In genomic region chr4:186760576-186760975, GRCh38 we compare ENCODE assay signal across 14 cellular contexts. TPM values are rescaled to one million over a fixed set of nuclear protein-coding genes. Genes with fewer than 3 reads are reported as not detected.
DNase-seq lines count a peak whose midpoint lies in the region; ATAC-seq and TF ChIP-seq lines count a peak whose summit lies in the region.
"Had no signal": no experiment of that assay in that cellular context is flagged by ENCODE, and none has a peak within 500 bp of the region (broad histone marks: within the 10 kb centered on the region; RNA-seq: fewer than 3 reads in every experiment).

No MANE protein-coding gene starts in this region.

- H3K4me3 ChIP-seq in OCI-LY1 (ENCODE audit: low read depth, low read length, poor library complexity, severe bottlenecking): no peak overlapping the region
- no peak overlapping the region for H3K4me3 ChIP-seq in choroid plexus epithelial cell (ENCODE audit: low read depth, low read length)
- no peak overlapping the region for H3K4me3 ChIP-seq in mesenchymal stem cell (ENCODE audit: insufficient read depth in 1 of 2, low read depth in 1 of 2, low read length in 2 of 2)
- H3K4me3 ChIP-seq: heart left ventricle had no signal

- no peaks in the 10 kb centered on the region for H3K36me3 Mint-ChIP-seq in T-helper 2 cell treated with Interferon-gamma antibody and Interleukin-4, amounts not matched to agents 5 μg/mL and 100 μg/mL, for 36 hours (ENCODE audit: low read depth)

- H2BK15ac ChIP-seq in mesenchymal stem cell (ENCODE audit: low read depth, poor library complexity, severe bottlenecking): no peak overlapping the region

- no peak overlapping the region for H3K14ac ChIP-seq in mesenchymal stem cell (ENCODE audit: low read length in 2 of 2)

- H3K23ac ChIP-seq in mesenchymal stem cell (ENCODE audit: low read length in 2 of 2): no peak overlapping the region

- no peaks in the 10 kb centered on the region for H3K27me3 Mint-ChIP-seq in T-helper 2 cell treated with Interferon-gamma antibody and Interleukin-4, amounts not matched to agents 5 μg/mL and 100 μg/mL, for 36 hours (ENCODE audit: low read depth)

- ATAC-seq in GM18858 (IDR thresholded peaks at IDR 0.05; ENCODE audit: unreplicated experiment): no peak
- ATAC-seq in HG02973 (IDR thresholded peaks at IDR 0.05; ENCODE audit: unreplicated experiment): no peak
- ATAC-seq: heart left ventricle had no signal

- no peak overlapping the region for H3K4me3 Mint-ChIP-seq in T-helper 2 cell treated with Interferon-gamma antibody and Interleukin-4, amounts not matched to agents 5 μg/mL and 100 μg/mL, for 36 hours

- H3K4me1 ChIP-seq in OCI-LY1 (ENCODE audit: insufficient read depth, low read length, severe bottlenecking) (peaks cover 59% of the 10 kb centered on the region), mesenchymal stem cell (ENCODE audit: control insufficient read depth, insufficient read depth, low read depth, low read length) (peaks cover 11% of the 10 kb centered on the region)
- H3K4me1 ChIP-seq: heart left ventricle had no signal

- no peaks in the 10 kb centered on the region for H3F3A ChIP-seq in OCI-LY1 (ENCODE audit: insufficient read depth, low read length)

- H3K27ac ChIP-seq in OCI-LY1 (ENCODE audit: low read depth, low read length, poor library complexity, severe bottlenecking): peak overlapping the region; percentile 54
- H3K27ac ChIP-seq in mesenchymal stem cell (ENCODE audit: low read length, poor library complexity, severe bottlenecking): no peak overlapping the region
- H3K27ac ChIP-seq: C4-2B, heart left ventricle had no signal

- no peak overlapping the region for H2BK5ac ChIP-seq in mesenchymal stem cell (ENCODE audit: low read depth, low read length, poor library complexity, severe bottlenecking)

- no peak overlapping the region for H4K8ac ChIP-seq in mesenchymal stem cell (ENCODE audit: low read length)

- in situ Hi-C loops in Caki2 (cut with HindIII; ENCODE audit: low pct_unique_long_range_greater_than_20kb, low sequenced_read_pairs): no loop called here

- H2AK5ac ChIP-seq in mesenchymal stem cell (ENCODE audit: low read length, severe bottlenecking): no peak overlapping the region

- 76% methylated on average over 6 of the region's 6 CpGs for WGBS in mesenchymal stem cell

- H3K36me3 ChIP-seq in OCI-LY1 (ENCODE audit: insufficient read depth, low read length) (no peaks in the 10 kb centered on the region), mesenchymal stem cell (ENCODE audit: control insufficient read depth in 1 of 2, insufficient read depth in 2 of 2, low read depth in 1 of 2, low read length in 2 of 2) (no peaks in the 10 kb centered on the region)
- H3K36me3 ChIP-seq: heart left ventricle had no signal

- TF ChIP-seq CTCF in OCI-LY1 (IDR thresholded peaks at IDR 0.05; ENCODE audit: low read length): no peak
- TF ChIP-seq CTCF in choroid plexus epithelial cell (conservative IDR thresholded peaks at IDR 0.05; ENCODE audit: low read depth, low read length): no peak

- H2BK120ac ChIP-seq in mesenchymal stem cell (ENCODE audit: low read depth, low read length): no peak overlapping the region

- H3K4me1 Mint-ChIP-seq in T-helper 2 cell treated with Interferon-gamma antibody and Interleukin-4, amounts not matched to agents 5 μg/mL and 100 μg/mL, for 36 hours (ENCODE audit: low read depth): no peaks in the 10 kb centered on the region

- H2BK12ac ChIP-seq in mesenchymal stem cell (ENCODE audit: low read length in 2 of 2): no peak overlapping the region

- H2AFZ ChIP-seq in OCI-LY1 (ENCODE audit: low read length) (no peak overlapping the region), mesenchymal stem cell (ENCODE audit: low read depth, low read length) (no peak overlapping the region)

- H3K18ac ChIP-seq in mesenchymal stem cell (ENCODE audit: low read depth in 1 of 2, low read length in 2 of 2): no peak overlapping the region

- H4K20me1 ChIP-seq in OCI-LY1 (ENCODE audit: insufficient read depth, low read length): no peaks in the 10 kb centered on the region

- H4K91ac ChIP-seq in mesenchymal stem cell (ENCODE audit: low read length): no peak overlapping the region

- H3K79me1 ChIP-seq in mesenchymal stem cell (replicated peaks; ENCODE audit: low read length, poor library complexity, severe bottlenecking): no peaks in the 10 kb centered on the region

- no peak overlapping the region for H3K27ac Mint-ChIP-seq in T-helper 2 cell treated with Interferon-gamma antibody and Interleukin-4, amounts not matched to agents 5 μg/mL and 100 μg/mL, for 36 hours

- DNase-seq in Caki2 (ENCODE audit: low read depth) (peak; percentile 95), choroid plexus epithelial cell (ENCODE audit: low read depth) (peak; percentile 70), mesenchymal stem cell (peak; percentile 77), DMS53 treated with DMSO at 0.1 percent for 48 hours (lab: John Stamatoyannopoulos, UW; ENCODE audit: unreplicated experiment) (no peak)
- no peak for DNase-seq in T-helper 2 cell treated with Interferon-gamma antibody and Interleukin-4, amounts not matched to agents 5 μg/mL and 100 μg/mL, for 36 hours (ENCODE audit: low spot score)
- DNase-seq: activated CD4-positive, alpha-beta T cell treated with anti-CD3 and anti-CD28 coated beads, Interleukin-2, amount 50 U/mL, for 4 hours; aorta; heart left ventricle; NCI-H2029 treated with DMSO at 0.1 percent for 48 hours; SHP77 treated with DMSO at 0.1 percent for 48 hours had no signal

- H3K9me3 Mint-ChIP-seq in T-helper 2 cell treated with Interferon-gamma antibody and Interleukin-4, amounts not matched to agents 5 μg/mL and 100 μg/mL, for 36 hours: peaks cover 34% of the 10 kb centered on the region

- H3K9me3 ChIP-seq in OCI-LY1 (ENCODE audit: low read length): no peaks in the 10 kb centered on the region
- no peaks in the 10 kb centered on the region for H3K9me3 ChIP-seq in mesenchymal stem cell (ENCODE audit: control insufficient read depth, low read length)

- no peaks in the 10 kb centered on the region for H3K79me2 ChIP-seq in OCI-LY1 (ENCODE audit: insufficient read depth, low read length)

- H3K4me2 ChIP-seq in OCI-LY1 (ENCODE audit: low read length) (peak overlapping the region; percentile 0; the same call in 1 of the 2 replicates), mesenchymal stem cell (ENCODE audit: low read length, poor library complexity, severe bottlenecking) (no peak overlapping the region)

- H3K27me3 ChIP-seq in OCI-LY1 (ENCODE audit: insufficient read depth, low read length): no peaks in the 10 kb centered on the region
- H3K27me3 ChIP-seq in mesenchymal stem cell (ENCODE audit: control insufficient read depth in 1 of 2, insufficient read depth in 1 of 2, low read length in 2 of 2): no peaks in the 10 kb centered on the region
- H3K27me3 ChIP-seq: heart left ventricle had no signal

- H3K9me2 ChIP-seq in OCI-LY1 (ENCODE audit: low read depth, low read length): no peaks in the 10 kb centered on the region

- no peak overlapping the region for H3K4ac ChIP-seq in mesenchymal stem cell (ENCODE audit: low read depth in 1 of 2, low read length in 2 of 2)

- no peak overlapping the region for H3K9ac ChIP-seq in OCI-LY1 (ENCODE audit: low read length)
- H3K9ac ChIP-seq in mesenchymal stem cell (ENCODE audit: low read length): no peak overlapping the region

RNA-seq across cellular contexts. Expression of gene FAT1, which starts 36.9 kb away (rescaled TPM):
- 107 and 110 TPM in 2 replicates for total RNA-seq in Caki2 (2014; rRNA removed; shearing (Covaris generic); ENCODE audit: low replicate concordance)
- polyA plus RNA-seq in mesenchymal stem cell (2013, experiment 1 of 2): 137 TPM
- polyA plus RNA-seq in mesenchymal stem cell (2013, experiment 2 of 2): 119 TPM

Comparison
In these comparisons a context has a peak if more than half of its experiments do, and no peak if none do; other contexts are left out.
1. DNase-seq: peak in Caki2 (single experiment), choroid plexus epithelial cell (single experiment) and mesenchymal stem cell (single experiment); none in DMS53 treated with DMSO at 0.1 percent for 48 hours (single experiment) and T-helper 2 cell treated with Interferon-gamma antibody and Interleukin-4, amounts not matched to agents 5 μg/mL and 100 μg/mL, for 36 hours (single experiment).